In the genomic region with DNA sequence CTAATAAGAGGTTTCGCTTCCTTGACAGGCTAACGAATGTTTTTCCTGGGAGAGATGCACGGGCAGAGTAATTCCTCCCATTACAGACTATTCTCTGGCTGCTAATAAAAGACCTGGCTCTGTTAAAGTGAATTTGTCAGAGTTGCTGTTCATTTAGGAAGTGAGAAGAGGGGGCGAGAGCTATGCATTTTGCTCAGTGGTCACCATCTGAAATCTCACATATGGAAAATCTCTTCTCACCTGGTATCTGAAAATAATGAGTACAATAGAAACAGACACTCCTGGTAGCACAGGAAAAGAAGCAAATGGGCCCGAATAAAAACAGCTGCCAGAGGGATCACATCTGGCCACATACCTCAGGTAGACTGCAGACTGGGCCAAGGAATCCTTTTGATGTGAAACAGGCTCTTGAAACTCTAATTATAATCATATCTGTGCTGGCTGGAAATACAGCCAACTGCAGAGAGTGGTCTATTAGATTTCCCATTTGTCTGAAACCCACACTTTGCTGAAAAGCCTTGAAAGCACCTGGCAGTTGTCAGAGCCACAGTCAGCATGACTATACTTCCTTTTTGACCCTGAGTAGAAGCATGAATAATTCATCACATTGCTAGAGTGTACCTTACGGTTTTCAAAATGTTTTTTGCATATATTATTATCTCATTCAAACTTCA, we compare ENCODE assay signal across 1 cellular context.
TF ChIP-seq lines count a peak whose summit lies in the region.

No MANE protein-coding gene starts in this region.

TF ChIP-seq in neural cell, 6 proteins besides CTCF, POLR2A, EP300 and RAD21:
- TF ChIP-seq REST (IDR thresholded peaks at IDR 0.05; ENCODE audit: borderline replicate concordance) (no peak), TAF1 (IDR thresholded peaks at IDR 0.05; ENCODE audit: low read depth) (no peak), SMC3 (conservative IDR thresholded peaks at IDR 0.05; ENCODE audit: poor library complexity) (no peak), POLR2AphosphoS5 (IDR thresholded peaks at IDR 0.05) (peak; percentile 77)
